In genomic region chr10:95435548-95436279, GRCh38 we compare ENCODE assay signal across 2 cellular contexts.
TF ChIP-seq lines count a peak whose summit lies in the region.

No MANE protein-coding gene starts in this region.

TF ChIP-seq in H1, 55 proteins besides CTCF, POLR2A, EP300 and RAD21:
- no peak for TF ChIP-seq CBX5 (IDR thresholded peaks at IDR 0.05; ENCODE audit: low read depth, low read length)
- TF ChIP-seq NRF1 (IDR thresholded peaks at IDR 0.05; ENCODE audit: low read depth, low read length), result no peak
- TF ChIP-seq SIX5 (IDR thresholded peaks at IDR 0.05; ENCODE audit: low read depth, low read length), result no peak
- no peak for TF ChIP-seq CREB1 (IDR thresholded peaks at IDR 0.05)
- no peak for TF ChIP-seq SP2 (IDR thresholded peaks at IDR 0.05; ENCODE audit: low read length)
- no peak for TF ChIP-seq SIN3A (conservative IDR thresholded peaks at IDR 0.05 in 1 of 2, IDR thresholded peaks at IDR 0.05 in 1 of 2; ENCODE audit: low read depth in 1 of 2, low read length in 2 of 2)
- TF ChIP-seq ATF3 (IDR thresholded peaks at IDR 0.05; ENCODE audit: insufficient read depth, low read depth, low read length), result no peak
- no peak for TF ChIP-seq HDAC2 (IDR thresholded peaks at IDR 0.05; ENCODE audit: borderline replicate concordance in 1 of 2, low read depth in 2 of 2, low read length in 2 of 2)
- TF ChIP-seq YY1 (IDR thresholded peaks at IDR 0.05; ENCODE audit: low read depth, low read length), result no peak

TF ChIP-seq in liver, 16 proteins besides CTCF, POLR2A, EP300 and RAD21:
- TF ChIP-seq FOXA2 (IDR thresholded peaks at IDR 0.05) (no peak), MAX (IDR thresholded peaks at IDR 0.05) (peak; percentile 39), HNF4A (conservative IDR thresholded peaks at IDR 0.05) (peak; percentile 45 to 52), YY1 (IDR thresholded peaks at IDR 0.05) (no peak), RXRA (IDR thresholded peaks at IDR 0.05) (peak; percentile 95), HNF4G (IDR thresholded peaks at IDR 0.05) (no peak)
